In genomic region chr9:94526951-94527350, GRCh38 we compare ENCODE assay signal across 35 cellular contexts. TPM values are rescaled to one million over a fixed set of nuclear protein-coding genes. Genes with fewer than 3 reads are reported as not detected.
"Had no signal": no experiment of that assay in that cellular context is flagged by ENCODE, and none has a peak within 500 bp of the region (broad histone marks: within the 10 kb centered on the region; RNA-seq: fewer than 3 reads in every experiment).

No MANE protein-coding gene starts in this region.

- DNase-seq: activated B cell treated with CpG ODN at 0.5 μM for 24 hours; activated CD4-positive, alpha-beta memory T cell treated with anti-CD3 and anti-CD28 coated beads for 36 hours; activated CD4-positive, alpha-beta T cell treated with anti-CD3 and anti-CD28 coated beads for 4 hours; activated CD4-positive, alpha-beta T cell treated with anti-CD3 and anti-CD28 coated beads, Interleukin-2, amount 10 ng/mL, durations not matched to agents 24 days and 14 days; activated CD4-positive, alpha-beta T cell treated with anti-CD3 and anti-CD28 coated beads, Interleukin-2, amount 50 U/mL, for 1 hour; activated CD4-positive, alpha-beta T cell treated with anti-CD3 and anti-CD28 coated beads, Interleukin-2, amount 50 U/mL, for 4 hours; activated CD4-positive, CD25-positive, alpha-beta regulatory T cell treated with anti-CD3 and anti-CD28 coated beads, Interleukin-2, amount 50 U/mL, for 72 hours; activated CD8-positive, alpha-beta memory T cell treated with anti-CD3 and anti-CD28 coated beads, Interleukin-2, amount 50 U/mL, for 4 hours; activated CD8-positive, alpha-beta T cell treated with anti-CD3 and anti-CD28 coated beads for 36 hours; activated effector memory CD4-positive, alpha-beta T cell treated with anti-CD3 and anti-CD28 coated beads, Interleukin-2, amount 50 U/mL, for 16 hours; activated gamma-delta T cell treated with Interleukin-2 at 50 U/mL for 16 hours; activated naive CD4-positive, alpha-beta T cell; activated naive CD4-positive, alpha-beta T cell treated with anti-CD3 and anti-CD28 coated beads for 36 hours; activated naive CD4-positive, alpha-beta T cell treated with anti-CD3 and anti-CD28 coated beads, Interleukin-2, amount 50 U/mL, for 16 hours; activated naive CD8-positive, alpha-beta T cell treated with anti-CD3 and anti-CD28 coated beads for 36 hours; activated T-cell treated with anti-CD3 and anti-CD28 coated beads for 4 hours; activated T-cell treated with anti-CD3 and anti-CD28 coated beads, Interleukin-2, amount 50 U/mL, for 1 hour; activated T-cell treated with anti-CD3 and anti-CD28 coated beads, Interleukin-2, amount 50 U/mL, for 4 hours; activated T-cell treated with anti-CD3 and anti-CD28 coated beads, Interleukin-2, amount 50 U/mL, for 72 hours; adrenal gland; amniotic stem cell; aorta; body of pancreas; brain microvascular endothelial cell; central memory CD4-positive, alpha-beta T cell; T-helper 2 cell; T-helper 9 cell had no signal

- H3K36me3 ChIP-seq: adrenal gland, brain microvascular endothelial cell, breast epithelium had no signal

- FAIRE-seq: astrocyte had no signal

- H3K27ac ChIP-seq: adrenal gland, body of pancreas, brain microvascular endothelial cell, breast epithelium, VCaP had no signal

- H3K4me3 ChIP-seq: adrenal gland, body of pancreas, breast epithelium had no signal

- H3K4me1 ChIP-seq: adrenal gland, body of pancreas, breast epithelium had no signal

- H3K9me3 ChIP-seq: adrenal gland, body of pancreas, breast epithelium had no signal

- ATAC-seq: activated CD8-positive, alpha-beta T cell treated with anti-CD3 and anti-CD28 coated beads for 36 hours; activated naive CD4-positive, alpha-beta T cell treated with anti-CD3 and anti-CD28 coated beads, Interleukin-2, amount 50 U/mL, for 72 hours; activated T-cell treated with anti-CD3 and anti-CD28 coated beads, Interleukin-2, amount 50 U/mL, for 4 hours; activated T-cell treated with anti-CD3 and anti-CD28 coated beads, Interleukin-2, amount 50 U/mL, for 72 hours; activated T-helper 17 cell treated with anti-CD3 and anti-CD28 coated beads, Interleukin-2, amount 50 U/mL, for 72 hours; body of pancreas had no signal

- H3K27me3 ChIP-seq: adrenal gland, body of pancreas, brain microvascular endothelial cell, breast epithelium had no signal

RNA-seq across cellular contexts. Expression of gene PCAT7, which starts 27.9 kb away (rescaled TPM):
- total RNA-seq: activated B cell treated with CpG ODN at 0.5 μM for 24 hours; activated CD4-positive, alpha-beta memory T cell treated with anti-CD3 and anti-CD28 coated beads for 36 hours; activated CD4-positive, alpha-beta T cell treated with anti-CD3 and anti-CD28 coated beads, Interleukin-2, amount 10 ng/mL, durations not matched to agents 24 days and 14 days; activated CD8-positive, alpha-beta memory T cell treated with anti-CD3 and anti-CD28 coated beads for 36 hours; activated CD8-positive, alpha-beta T cell treated with anti-CD3 and anti-CD28 coated beads for 36 hours; activated naive CD4-positive, alpha-beta T cell treated with anti-CD3 and anti-CD28 coated beads for 36 hours; activated naive CD4-positive, alpha-beta T cell treated with anti-CD3 and anti-CD28 coated beads, Interleukin-2, amount 50 U/mL, for 72 hours; activated naive CD8-positive, alpha-beta T cell treated with anti-CD3 and anti-CD28 coated beads for 36 hours; activated T-cell treated with anti-CD3 and anti-CD28 coated beads, Interleukin-2, amount 50 U/mL, for 4 hours; activated T-cell treated with anti-CD3 and anti-CD28 coated beads, Interleukin-2, amount 50 U/mL, for 72 hours; activated T-helper 1 cell treated with anti-CD3 and anti-CD28 coated beads, Interleukin-12 subunit alpha, Interleukin-12 subunit beta, Interleukin-2, Interleukin-4 antibody, amounts not matched to agents 30 ng/mL and 10 ng/mL and 1 ng/mL, durations not matched to agents 14 hours and 24 hours and 36 hours; activated T-helper 17 cell treated with anti-CD3 and anti-CD28 coated beads, Interleukin-2, amount 50 U/mL, for 72 hours; cerebellum had no signal
